In the genomic region with DNA sequence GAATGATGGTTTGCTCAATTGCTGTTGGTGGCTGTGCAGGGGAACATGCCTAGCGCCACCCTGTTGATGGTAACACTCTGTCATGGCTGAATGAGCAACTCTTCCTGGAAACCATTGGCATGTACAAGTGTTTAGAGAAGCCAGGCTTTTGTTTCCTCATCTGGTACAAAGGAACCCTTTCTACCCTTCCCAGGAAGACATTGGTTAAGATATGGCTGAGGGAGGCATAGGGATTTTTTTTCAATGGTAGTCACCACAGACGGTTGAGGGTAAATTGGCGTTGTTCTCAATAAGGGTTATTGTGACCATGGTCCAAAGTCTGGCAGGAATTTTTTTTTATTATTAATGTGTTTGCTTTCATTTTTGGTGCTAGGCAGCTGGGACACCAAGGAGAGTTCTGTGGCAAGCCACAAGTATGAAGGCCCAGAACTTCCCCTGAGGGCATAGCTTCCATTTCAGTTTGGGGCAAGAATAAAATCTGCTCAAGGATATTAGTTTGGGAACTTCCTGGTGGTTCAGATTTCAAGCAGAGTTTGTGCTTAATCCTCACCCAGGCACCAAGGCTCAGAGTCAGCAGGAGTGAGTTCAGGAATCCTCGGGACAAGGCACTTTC, we compare ENCODE assay signal across 22 cellular contexts. TPM values are rescaled to one million over a fixed set of nuclear protein-coding genes. Genes with fewer than 3 reads are reported as not detected.
DNase-seq lines count a peak whose midpoint lies in the region; ATAC-seq and TF ChIP-seq lines count a peak whose summit lies in the region.
"Had no signal": no experiment of that assay in that cellular context is flagged by ENCODE, and none has a peak within 500 bp of the region (broad histone marks: within the 10 kb centered on the region; RNA-seq: fewer than 3 reads in every experiment).

A gene (plus strand): TSS at position 567 of the 613 bp plus-strand sequence. CDS start 3,596 bp downstream, outside the sequence.

- H3K4me3 ChIP-seq in BLaER1 (no peak within 1 kb of the TSS), mammary epithelial cell (replicated peaks in 1 of 3; ENCODE audit: insufficient read depth in 1 of 3, low read depth in 2 of 3, low read length in 3 of 3) (no peak within 1 kb of the TSS), neural progenitor cell (no peak within 1 kb of the TSS)
- H3K4me3 ChIP-seq: lung had no signal

- H2AFZ ChIP-seq in mammary epithelial cell (ENCODE audit: low read depth, low read length) (no peak within 1 kb of the TSS), neural progenitor cell (replicated peaks) (no peak within 1 kb of the TSS)

- BruUV-seq in mammary epithelial cell (replicated peaks; lab: Mats Ljungman, UMichigan), result no TSS peak

- dilution Hi-C loops in mammary epithelial cell (cut with HindIII; ENCODE audit: low sequenced_read_pairs), result no loop called here

- peak; percentile 98 for DNase-seq in M059J (ENCODE audit: low read depth)
- peak; percentile 51 for DNase-seq in mammary epithelial cell
- DNase-seq in neural progenitor cell (ENCODE audit: low spot score), result no peak
- no peak for DNase-seq in cerebellar nuclear complex (lab: John Stamatoyannopoulos, UW)
- no peak for DNase-seq in DMS114 treated with DMSO at 0.1 percent for 48 hours (lab: John Stamatoyannopoulos, UW; ENCODE audit: unreplicated experiment)
- DNase-seq in NCI-H1436 (lab: John Stamatoyannopoulos, UW), result no peak
- DNase-seq: activated CD4-positive, CD25-positive, alpha-beta regulatory T cell; activated CD8-positive, alpha-beta memory T cell treated with anti-CD3 and anti-CD28 coated beads, Interleukin-2, amount 10 ng/mL, durations not matched to agents 7 days and 5 days; activated gamma-delta T cell treated with Interleukin-2 at 50 U/mL for 16 hours; AML-193; KBM-7; NCI-H1436 treated with DMSO at 0.1 percent for 48 hours; T-helper 1 cell; trophoblast cell had no signal

- in situ Hi-C loops in mammary epithelial cell (cut with MboI; ENCODE audit: low sequenced_read_pairs in 2 of 2), result no loop called here

- 46% methylated on average over 4 of the region's 4 CpGs for WGBS in mammary epithelial cell (ENCODE audit: low coverage, missing lambda C conversion rate)

- H3K27me3 ChIP-seq in BLaER1 (no peaks in the 10 kb centered on the region), mammary epithelial cell (ENCODE audit: insufficient read depth, low read length) (no peaks in the 10 kb centered on the region), neural progenitor cell (no peaks in the 10 kb centered on the region)

- peak within 1 kb of the TSS; percentile 17 for H3K27ac Mint-ChIP-seq in neural progenitor cell
- H3K27ac Mint-ChIP-seq: activated CD8-positive, alpha-beta memory T cell treated with anti-CD3 and anti-CD28 coated beads, Interleukin-2, amount 10 ng/mL, durations not matched to agents 7 days and 5 days; brain; stimulated activated effector memory CD8-positive, alpha-beta T cell treated with anti-CD3 and anti-CD28 coated beads, Interleukin-12 subunit alpha, Interleukin-12 subunit beta, amount 100 ng/mL, for 72 hours had no signal

- H3K27ac ChIP-seq in BLaER1 (no peak within 1 kb of the TSS), mammary epithelial cell (ENCODE audit: insufficient read depth, low read depth, low read length) (no peak within 1 kb of the TSS), neural progenitor cell (no peak within 1 kb of the TSS)
- H3K27ac ChIP-seq: neutrophil had no signal

- no peaks in the 10 kb centered on the region for H3K9me3 Mint-ChIP-seq in neural progenitor cell
- H3K9me3 Mint-ChIP-seq: stimulated activated effector memory CD8-positive, alpha-beta T cell treated with anti-CD3 and anti-CD28 coated beads, Interleukin-12 subunit alpha, Interleukin-12 subunit beta, amount 100 ng/mL, for 72 hours had no signal

- no peaks in the 10 kb centered on the region for H3F3A ChIP-seq in neural progenitor cell (ENCODE audit: low read depth)

- peak within 1 kb of the TSS; percentile 22 for H3K4me2 ChIP-seq in BLaER1
- H3K4me2 ChIP-seq in mammary epithelial cell (ENCODE audit: insufficient read depth, low read depth, low read length), result no peak within 1 kb of the TSS
- no peak within 1 kb of the TSS for H3K4me2 ChIP-seq in neural progenitor cell

- H3K9ac ChIP-seq in BLaER1 (no peak within 1 kb of the TSS), mammary epithelial cell (ENCODE audit: insufficient read depth, low read length) (no peak within 1 kb of the TSS), neural progenitor cell (no peak within 1 kb of the TSS)

- intact Hi-C loops in mammary epithelial cell (cut with micrococcal nuclease), result no loop called here

- no peak within 1 kb of the TSS for H3K4me3 Mint-ChIP-seq in neural progenitor cell
- H3K4me3 Mint-ChIP-seq: activated CD8-positive, alpha-beta memory T cell treated with anti-CD3 and anti-CD28 coated beads, Interleukin-2, amount 10 ng/mL, durations not matched to agents 7 days and 5 days; stimulated activated effector memory CD8-positive, alpha-beta T cell treated with anti-CD3 and anti-CD28 coated beads, Interleukin-12 subunit alpha, Interleukin-12 subunit beta, amount 100 ng/mL, for 72 hours had no signal

- peaks cover 5% of the 10 kb centered on the region; the same call in 1 of the 2 replicates for H3K9me3 ChIP-seq in BLaER1
- H3K9me3 ChIP-seq in mammary epithelial cell (replicated peaks; ENCODE audit: insufficient read depth, low read length), result no peaks in the 10 kb centered on the region
- no peaks in the 10 kb centered on the region for H3K9me3 ChIP-seq in neural progenitor cell (ENCODE audit: low read depth)
- H3K9me3 ChIP-seq: neutrophil had no signal

- H3K79me2 ChIP-seq in mammary epithelial cell (ENCODE audit: insufficient read depth, low read length) (no peaks in the 10 kb centered on the region), neural progenitor cell (ENCODE audit: low read depth) (no peaks in the 10 kb centered on the region)

- H3K36me3 ChIP-seq in BLaER1 (no peaks in the 10 kb centered on the region), mammary epithelial cell (ENCODE audit: insufficient read depth, low read length) (no peaks in the 10 kb centered on the region), neural progenitor cell (no peaks in the 10 kb centered on the region)
- H3K36me3 ChIP-seq: neutrophil had no signal

- H4K20me1 ChIP-seq in BLaER1, result no peaks in the 10 kb centered on the region
- no peaks in the 10 kb centered on the region for H4K20me1 ChIP-seq in mammary epithelial cell (ENCODE audit: insufficient read depth, low read length)
- no peaks in the 10 kb centered on the region for H4K20me1 ChIP-seq in neural progenitor cell (ENCODE audit: low read depth)

- no peaks in the 10 kb centered on the region for H3K4me1 Mint-ChIP-seq in neural progenitor cell
- H3K4me1 Mint-ChIP-seq: activated CD8-positive, alpha-beta memory T cell treated with anti-CD3 and anti-CD28 coated beads, Interleukin-2, amount 10 ng/mL, durations not matched to agents 7 days and 5 days; stimulated activated effector memory CD8-positive, alpha-beta T cell treated with anti-CD3 and anti-CD28 coated beads, Interleukin-12 subunit alpha, Interleukin-12 subunit beta, amount 100 ng/mL, for 72 hours had no signal

- CTCF ChIA-PET in mammary epithelial cell (lab: Charles Lee; ENCODE audit: low non-redundant PET), result no interaction called here

- no peak for ATAC-seq in esophagus mucosa
- ATAC-seq: activated CD8-positive, alpha-beta memory T cell treated with anti-CD3 and anti-CD28 coated beads, Interleukin-2, amount 10 ng/mL, durations not matched to agents 7 days and 5 days; HCT116; stimulated activated effector memory CD8-positive, alpha-beta T cell treated with anti-CD3 and anti-CD28 coated beads, Interleukin-12 subunit alpha, Interleukin-12 subunit beta, amount 100 ng/mL, for 72 hours had no signal

- no peaks in the 10 kb centered on the region for H3K36me3 Mint-ChIP-seq in neural progenitor cell
- H3K36me3 Mint-ChIP-seq: activated CD8-positive, alpha-beta memory T cell treated with anti-CD3 and anti-CD28 coated beads, Interleukin-2, amount 10 ng/mL, durations not matched to agents 7 days and 5 days; brain; stimulated activated effector memory CD8-positive, alpha-beta T cell treated with anti-CD3 and anti-CD28 coated beads, Interleukin-12 subunit alpha, Interleukin-12 subunit beta, amount 100 ng/mL, for 72 hours had no signal

- H3K4me1 ChIP-seq in BLaER1 (peaks cover 9% of the 10 kb centered on the region), mammary epithelial cell (ENCODE audit: insufficient read depth, low read length) (no peaks in the 10 kb centered on the region), neural progenitor cell (no peaks in the 10 kb centered on the region)

- H3K27me3 Mint-ChIP-seq in neural progenitor cell (ENCODE audit: insufficient read depth, low read depth), result peaks cover 2% of the 10 kb centered on the region

- TF ChIP-seq CTCF in mammary epithelial cell (conservative IDR thresholded peaks at IDR 0.05 in 1 of 2, IDR thresholded peaks at IDR 0.05 in 1 of 2; ENCODE audit: extremely low read depth in 1 of 2, insufficient read depth in 1 of 2, low read depth in 1 of 2, low read length in 2 of 2) (no peak), neural progenitor cell (IDR thresholded peaks at IDR 0.05) (no peak)

RNA-seq across cellular contexts. Expression of the gene that starts here (rescaled TPM):
- 1.0 and 1.1 TPM in 2 replicates for total RNA-seq in M059J (2014; rRNA removed; shearing (Covaris generic))
- total RNA-seq in mammary epithelial cell, result under 1 TPM in 1 of 2 donors, not detected in 1; 0.17 TPM
- not detected for polyA plus RNA-seq in mammary epithelial cell
- not detected for polyA minus RNA-seq in mammary epithelial cell
- total RNA-seq in neural progenitor cell (ENCODE audit: low replicate concordance), result not detected in 2 replicates
- total RNA-seq in esophagus mucosa, result 1.0 TPM
- total RNA-seq: NCI-H460 had no signal

Comparison
In these comparisons a context has a peak if more than half of its experiments do, and no peak if none do; other contexts are left out.
1. Peak in DNase-seq in mammary epithelial cell; RNA of the gene not detected or under 1 TPM.